Comparison of ENCODE assay signal across 2 cellular contexts in the genomic region with DNA sequence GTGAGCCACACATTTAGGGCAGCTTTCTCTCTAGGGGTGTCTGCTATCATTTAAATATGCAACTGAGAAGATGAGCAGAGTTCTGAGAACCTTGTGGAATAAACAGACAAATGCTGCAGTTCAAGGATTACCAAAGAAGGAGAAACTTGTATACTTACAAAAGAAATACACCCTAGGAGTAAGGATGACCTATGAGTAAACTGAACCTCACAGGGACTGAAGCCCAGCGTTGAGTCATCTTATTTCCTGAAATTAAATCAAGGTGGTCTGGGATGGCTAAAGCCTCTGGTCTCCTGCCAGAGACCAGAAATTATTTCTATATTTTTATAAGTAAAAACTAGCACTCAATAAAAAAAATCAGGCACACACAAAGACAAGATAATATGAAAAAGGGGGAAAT.
TF ChIP-seq lines count a peak whose summit lies in the region.

No MANE protein-coding gene starts in this region.

TF ChIP-seq in endothelial cell of umbilical vein, 7 proteins besides CTCF, POLR2A, EP300 and RAD21:
- no peak for TF ChIP-seq EZH2 (IDR thresholded peaks at IDR 0.05; ENCODE audit: borderline replicate concordance, low read depth, low read length, severe bottlenecking)
- no peak for TF ChIP-seq MYC (IDR thresholded peaks at IDR 0.05; ENCODE audit: low read depth, low read length)
- no peak for TF ChIP-seq GATA2 (IDR thresholded peaks at IDR 0.05; ENCODE audit: insufficient read depth, insufficient read length, low read depth, low read length)
- TF ChIP-seq POLR2AphosphoS5 (IDR thresholded peaks at IDR 0.05; ENCODE audit: insufficient read depth, low read depth, low read length), result no peak
- no peak for TF ChIP-seq JUN (IDR thresholded peaks at IDR 0.05; ENCODE audit: borderline replicate concordance, insufficient read depth, insufficient read length, low read depth)
- TF ChIP-seq FOS (IDR thresholded peaks at IDR 0.05; ENCODE audit: borderline replicate concordance, insufficient read depth, low read length), result peak; percentile 64
- no peak for TF ChIP-seq MAX (IDR thresholded peaks at IDR 0.05; ENCODE audit: insufficient read depth, insufficient read length)

TF ChIP-seq in HepG2, 621 proteins besides CTCF, POLR2A, EP300 and RAD21:
- no peak for TF ChIP-seq ZNF501 (CRISPR knock-in tag; IDR thresholded peaks at IDR 0.05)
- no peak for TF ChIP-seq SMAD3 (CRISPR knock-in tag; IDR thresholded peaks at IDR 0.05)
- TF ChIP-seq ZNF552 (CRISPR knock-in tag; IDR thresholded peaks at IDR 0.05; ENCODE audit: borderline replicate concordance), result no peak
- TF ChIP-seq ZNF781 (CRISPR knock-in tag; IDR thresholded peaks at IDR 0.05; ENCODE audit: borderline replicate concordance, not compliant biosample characterization), result no peak
- no peak for TF ChIP-seq ZFYVE20 (CRISPR knock-in tag; IDR thresholded peaks at IDR 0.05; ENCODE audit: borderline replicate concordance, low read depth)
